Comparison of ENCODE assay signal across 20 cellular contexts in the genomic region with DNA sequence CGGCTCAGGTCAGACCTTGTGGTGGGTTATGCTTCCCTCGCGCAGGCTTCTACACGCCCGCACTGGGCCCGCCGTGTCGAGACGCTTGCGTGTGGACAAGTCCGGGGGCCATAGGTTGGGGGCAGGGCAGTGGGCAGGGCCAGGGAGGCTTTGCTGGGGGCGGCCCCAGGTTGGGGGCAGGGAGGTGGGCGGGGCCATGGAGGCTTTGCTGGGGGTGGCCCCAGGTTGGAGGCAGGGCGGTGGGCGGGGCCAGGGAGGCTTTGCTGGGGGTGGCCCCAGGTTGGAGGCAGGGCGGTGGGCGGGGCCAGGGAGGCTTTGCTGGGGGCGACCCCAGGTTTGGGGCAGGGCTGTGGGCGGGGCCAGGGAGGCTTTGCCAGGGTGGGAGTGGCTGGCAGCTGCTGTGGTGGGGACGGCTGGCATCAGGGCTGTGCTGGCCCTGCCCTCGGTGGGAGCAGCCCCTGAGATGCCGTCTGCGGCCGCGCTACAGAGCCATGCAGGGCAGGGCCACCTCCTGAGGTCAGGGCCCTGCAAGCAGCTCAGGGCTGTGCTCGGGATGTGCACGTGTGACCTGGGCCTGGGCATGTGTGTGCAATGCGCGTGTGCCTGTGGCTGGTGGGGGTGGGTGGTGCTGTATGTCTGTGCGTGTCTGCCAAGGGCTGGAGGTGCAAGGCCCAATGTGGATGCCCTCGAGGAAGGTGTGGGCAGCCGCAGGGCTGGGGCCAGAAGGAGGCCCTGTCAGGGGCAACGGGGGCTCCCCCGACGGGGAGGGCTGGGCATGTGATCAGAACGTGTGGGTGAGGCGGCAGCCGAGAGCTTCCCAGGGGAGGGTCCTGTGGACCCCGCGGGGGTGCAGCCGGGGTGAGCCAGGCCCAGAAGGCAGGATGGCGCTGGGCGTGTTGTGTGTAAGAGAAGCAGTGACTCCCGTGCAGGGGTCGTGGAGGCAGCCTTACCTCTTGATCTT.
DNase-seq lines count a peak whose midpoint lies in the region; ATAC-seq and TF ChIP-seq lines count a peak whose summit lies in the region.
"Had no signal": no experiment of that assay in that cellular context is flagged by ENCODE, and none has a peak within 500 bp of the region (broad histone marks: within the 10 kb centered on the region; RNA-seq: fewer than 3 reads in every experiment).

No MANE protein-coding gene starts in this region.

- no peaks in the 10 kb centered on the region for H3K36me3 Mint-ChIP-seq in activated naive CD4-positive, alpha-beta T cell treated with anti-CD3 and anti-CD28 coated beads, Interleukin-2, amount 10 ng/mL, durations not matched to agents 7 days and 5 days
- no peaks in the 10 kb centered on the region for H3K36me3 Mint-ChIP-seq in activated B cell treated with CpG ODN at 0.5 μM for 24 hours (ENCODE audit: low read depth)
- H3K36me3 Mint-ChIP-seq in type B pancreatic cell, result no peaks in the 10 kb centered on the region
- H3K36me3 Mint-ChIP-seq: brain had no signal

- TF ChIP-seq CTCF in activated B cell treated with CpG ODN at 0.5 μM for 24 hours (IDR thresholded peaks at IDR 0.05), result no peak
- no peak for TF ChIP-seq CTCF in type B pancreatic cell (conservative IDR thresholded peaks at IDR 0.05)
- no peak for TF ChIP-seq CTCF in testis (IDR thresholded peaks at IDR 0.05)

- no peak overlapping the region for H3K27ac ChIP-seq in testis
- H3K27ac ChIP-seq: colonic mucosa had no signal

- ATAC-seq in activated B cell treated with CpG ODN at 0.5 μM for 24 hours (ENCODE audit: low read depth) (no peak), left lobe of liver (no peak), HG03280 (IDR thresholded peaks at IDR 0.05; ENCODE audit: unreplicated experiment) (no peak)

- CTCF ChIA-PET in activated naive CD4-positive, alpha-beta T cell treated with anti-CD3 and anti-CD28 coated beads, Interleukin-2, amount 10 ng/mL, durations not matched to agents 7 days and 5 days (lab: Charles Lee), result no interaction called here
- CTCF ChIA-PET in activated B cell treated with CpG ODN at 0.5 μM for 24 hours (lab: Charles Lee), result no interaction called here

- no peak overlapping the region for H3K27ac Mint-ChIP-seq in activated naive CD4-positive, alpha-beta T cell treated with anti-CD3 and anti-CD28 coated beads, Interleukin-2, amount 10 ng/mL, durations not matched to agents 7 days and 5 days
- H3K27ac Mint-ChIP-seq in activated B cell treated with CpG ODN at 0.5 μM for 24 hours (no peak overlapping the region), type B pancreatic cell (no peak overlapping the region)
- H3K27ac Mint-ChIP-seq: brain; T-helper 1 cell treated with Interleukin-12 subunit alpha and Interleukin-12 subunit beta and Interleukin-4 antibody, amounts not matched to agents 30 μg/mL and 1 μg/mL, for 36 hours had no signal

- no peak for TF ChIP-seq POLR2A in testis (IDR thresholded peaks at IDR 0.05)

- no peaks in the 10 kb centered on the region for H3K27me3 ChIP-seq in testis
- H3K27me3 ChIP-seq: colonic mucosa had no signal

- peaks cover 16% of the 10 kb centered on the region for H3K27me3 Mint-ChIP-seq in activated naive CD4-positive, alpha-beta T cell treated with anti-CD3 and anti-CD28 coated beads, Interleukin-2, amount 10 ng/mL, durations not matched to agents 7 days and 5 days
- H3K27me3 Mint-ChIP-seq in activated B cell treated with CpG ODN at 0.5 μM for 24 hours (peaks cover 13% of the 10 kb centered on the region), type B pancreatic cell (peaks cover 16% of the 10 kb centered on the region)

- peaks cover 9% of the 10 kb centered on the region for H3K4me1 Mint-ChIP-seq in activated naive CD4-positive, alpha-beta T cell treated with anti-CD3 and anti-CD28 coated beads, Interleukin-2, amount 10 ng/mL, durations not matched to agents 7 days and 5 days
- H3K4me1 Mint-ChIP-seq in activated B cell treated with CpG ODN at 0.5 μM for 24 hours (no peaks in the 10 kb centered on the region), type B pancreatic cell (ENCODE audit: unreplicated experiment) (peaks cover 5% of the 10 kb centered on the region)

- no peaks in the 10 kb centered on the region for H3K9me3 ChIP-seq in testis
- H3K9me3 ChIP-seq: colonic mucosa had no signal

- intact Hi-C loops in activated B cell treated with CpG ODN at 0.5 μM for 24 hours (cut with micrococcal nuclease), result no loop called here
- intact Hi-C loops in testis (cut with DNase I; ENCODE audit: low total_unique reads), result no loop called here

- 58 to 68% methylated on average over 14 to 45 of the region's 45 CpGs for WGBS in testis, 2 donors

- peak; percentile 7 for DNase-seq in activated naive CD4-positive, alpha-beta T cell treated with anti-CD3 and anti-CD28 coated beads, Interleukin-2, amount 10 ng/mL, durations not matched to agents 7 days and 5 days
- DNase-seq in activated naive CD4-positive, alpha-beta T cell treated with Interleukin-2 at 50 U/mL for 16 hours, result no peak
- peak; percentile 12 for DNase-seq in activated B cell treated with CpG ODN at 0.5 μM for 24 hours
- peak; percentile 34 for DNase-seq in left lobe of liver (ENCODE audit: low spot score)
- DNase-seq in type B pancreatic cell (ENCODE audit: extremely low spot score, unreplicated experiment), result peak; percentile 67
- DNase-seq in glomerular visceral epithelial cell (ENCODE audit: extremely low spot score), result no peak
- no peak for DNase-seq in testis
- DNase-seq: ACHN, C1 segment of cervical spinal cord, colonic mucosa, KG1, MV-4-11, NCI-H1694 treated with DMSO at 0.1 percent for 48 hours, NCI-H2227 treated with DMSO at 0.1 percent for 48 hours, NCI-H82, occipital lobe, OCI-M1 had no signal

- H3K36me3 ChIP-seq in testis (ENCODE audit: low read depth, missing control alignments), result no peaks in the 10 kb centered on the region
- H3K36me3 ChIP-seq: colonic mucosa had no signal

- H3K4me3 ChIP-seq in testis, result peak overlapping the region in 1 of 2 donors; percentile 13
- H3K4me3 ChIP-seq: colonic mucosa had no signal

- H3K4me3 Mint-ChIP-seq in activated naive CD4-positive, alpha-beta T cell treated with anti-CD3 and anti-CD28 coated beads, Interleukin-2, amount 10 ng/mL, durations not matched to agents 7 days and 5 days, result no peak overlapping the region
- H3K4me3 Mint-ChIP-seq in activated B cell treated with CpG ODN at 0.5 μM for 24 hours, result no peak overlapping the region
- no peak overlapping the region for H3K4me3 Mint-ChIP-seq in type B pancreatic cell
- H3K4me3 Mint-ChIP-seq: brain; T-helper 1 cell treated with Interleukin-12 subunit alpha and Interleukin-12 subunit beta and Interleukin-4 antibody, amounts not matched to agents 30 μg/mL and 1 μg/mL, for 36 hours had no signal

- no peaks in the 10 kb centered on the region for H3K4me1 ChIP-seq in testis
- H3K4me1 ChIP-seq: colonic mucosa had no signal

- POLR2A ChIA-PET in activated B cell treated with CpG ODN at 0.5 μM for 24 hours (lab: Charles Lee), result no interaction called here

- no peaks in the 10 kb centered on the region for H3K9me3 Mint-ChIP-seq in activated naive CD4-positive, alpha-beta T cell treated with anti-CD3 and anti-CD28 coated beads, Interleukin-2, amount 10 ng/mL, durations not matched to agents 7 days and 5 days
- H3K9me3 Mint-ChIP-seq in activated B cell treated with CpG ODN at 0.5 μM for 24 hours (peaks cover 13% of the 10 kb centered on the region), type B pancreatic cell (no peaks in the 10 kb centered on the region)
- H3K9me3 Mint-ChIP-seq: T-helper 1 cell treated with Interleukin-12 subunit alpha and Interleukin-12 subunit beta and Interleukin-4 antibody, amounts not matched to agents 30 μg/mL and 1 μg/mL, for 36 hours had no signal

Comparison
In these comparisons a context has a peak if more than half of its experiments do, and no peak if none do; other contexts are left out.
1. DNase-seq: peak in activated naive CD4-positive, alpha-beta T cell treated with anti-CD3 and anti-CD28 coated beads, Interleukin-2, amount 10 ng/mL, durations not matched to agents 7 days and 5 days (single experiment), activated B cell treated with CpG ODN at 0.5 μM for 24 hours (single experiment), left lobe of liver (single experiment) and type B pancreatic cell (single experiment); none in activated naive CD4-positive, alpha-beta T cell treated with Interleukin-2 at 50 U/mL for 16 hours (single experiment), glomerular visceral epithelial cell (single experiment) and testis (single experiment).